In genomic region chr3:113746069-113746954, GRCh38 we compare ENCODE assay signal across 1 cellular context.
TF ChIP-seq lines count a peak whose summit lies in the region.

NAA50 (minus strand) TSS chr3:113746249; CDS start chr3:113745949, 300 bp downstream.

TF ChIP-seq in HepG2, 621 proteins besides CTCF, POLR2A, EP300 and RAD21 (continued from another document):
- TF ChIP-seq MYPOP (CRISPR knock-in tag; IDR thresholded peaks at IDR 0.05) = no peak; the same call in 1 of the 2 replicates
